ENCODE assay signal across 9 cellular contexts in the genomic region with DNA sequence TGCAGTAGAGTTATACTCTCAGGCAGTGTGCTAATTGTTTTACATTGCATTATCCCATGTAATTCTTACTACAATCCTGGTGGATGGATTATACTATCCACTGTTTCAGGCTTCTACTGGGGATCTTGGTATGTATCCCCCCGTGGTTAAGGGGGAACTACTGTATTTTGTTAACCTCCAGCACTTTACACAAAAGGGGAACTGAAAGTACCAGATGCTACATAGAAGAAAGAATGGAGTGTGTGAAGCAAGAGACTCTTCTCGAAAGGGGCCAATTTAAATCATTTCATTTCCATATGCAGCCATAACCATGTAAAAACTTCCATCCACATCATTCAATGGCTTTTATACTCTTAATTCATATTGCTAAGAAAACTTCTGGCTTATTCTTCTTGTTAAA.
A peak's percentile ranks its signal among the peaks of the same experiment; 100 is the strongest.
DNase-seq lines count a peak whose midpoint lies in the region; ATAC-seq lines count a peak whose summit lies in the region.
"Had no signal": no experiment of that assay in that cellular context is flagged by ENCODE, and none has a peak within 500 bp of the region (broad histone marks: within the 10 kb centered on the region; RNA-seq: fewer than 3 reads in every experiment).

No MANE protein-coding gene starts in this region.

- H3K27me3 Mint-ChIP-seq in stimulated activated naive CD8-positive, alpha-beta T cell treated with anti-CD3 and anti-CD28 coated beads, Interleukin-15, Interleukin-2, amounts not matched to agents 100 ng/mL and 50 ng/mL, for 24 hours = no peaks in the 10 kb centered on the region

- H3K36me3 Mint-ChIP-seq in stimulated activated naive CD8-positive, alpha-beta T cell treated with anti-CD3 and anti-CD28 coated beads, Interleukin-15, Interleukin-2, amounts not matched to agents 100 ng/mL and 50 ng/mL, for 24 hours (ENCODE audit: low read depth) = peaks cover 23% of the 10 kb centered on the region

- ATAC-seq in stimulated activated naive CD8-positive, alpha-beta T cell treated with anti-CD3 and anti-CD28 coated beads, Interleukin-15, Interleukin-2, amounts not matched to agents 100 U/mL and 50 U/mL, for 24 hours = no peak
- peak; percentile 97 for ATAC-seq in HG02973 (IDR thresholded peaks at IDR 0.05; ENCODE audit: unreplicated experiment)
- ATAC-seq: HCT116 had no signal

- H3K4me3 Mint-ChIP-seq in stimulated activated naive CD8-positive, alpha-beta T cell treated with anti-CD3 and anti-CD28 coated beads, Interleukin-15, Interleukin-2, amounts not matched to agents 100 ng/mL and 50 ng/mL, for 24 hours = no peak overlapping the region

- DNase-seq in stimulated activated naive CD8-positive, alpha-beta T cell treated with anti-CD3 and anti-CD28 coated beads, Interleukin-15, Interleukin-2, amounts not matched to agents 100 U/mL and 50 U/mL, for 24 hours = no peak
- DNase-seq in NOMO-1 (lab: John Stamatoyannopoulos, UW; ENCODE audit: unreplicated experiment in 2 of 2) (peak; percentile 76 to 97), COLO668 (lab: John Stamatoyannopoulos, UW; ENCODE audit: unreplicated experiment) (no peak), NCI-H1105 treated with DMSO at 0.1 percent for 48 hours (lab: John Stamatoyannopoulos, UW) (no peak), NCI-H2081 (lab: John Stamatoyannopoulos, UW) (no peak), NCI-H2171 treated with DMSO at 0.1 percent for 48 hours (lab: John Stamatoyannopoulos, UW) (no peak)

- peaks cover 29% of the 10 kb centered on the region for H3K4me1 Mint-ChIP-seq in stimulated activated naive CD8-positive, alpha-beta T cell treated with anti-CD3 and anti-CD28 coated beads, Interleukin-15, Interleukin-2, amounts not matched to agents 100 ng/mL and 50 ng/mL, for 24 hours (ENCODE audit: low read depth)

- H3K27ac Mint-ChIP-seq in stimulated activated naive CD8-positive, alpha-beta T cell treated with anti-CD3 and anti-CD28 coated beads, Interleukin-15, Interleukin-2, amounts not matched to agents 100 ng/mL and 50 ng/mL, for 24 hours = peak overlapping the region; percentile 3

- no peaks in the 10 kb centered on the region for H3K9me3 Mint-ChIP-seq in stimulated activated naive CD8-positive, alpha-beta T cell treated with anti-CD3 and anti-CD28 coated beads, Interleukin-15, Interleukin-2, amounts not matched to agents 100 ng/mL and 50 ng/mL, for 24 hours

Comparison
In these comparisons a context has a peak if more than half of its experiments do, and no peak if none do; other contexts are left out.
1. DNase-seq: peak in NOMO-1 (2 of 2); none in stimulated activated naive CD8-positive, alpha-beta T cell treated with anti-CD3 and anti-CD28 coated beads, Interleukin-15, Interleukin-2, amounts not matched to agents 100 U/mL and 50 U/mL, for 24 hours (single experiment), COLO668 (single experiment), NCI-H1105 treated with DMSO at 0.1 percent for 48 hours (single experiment), NCI-H2081 (0 of 2) and NCI-H2171 treated with DMSO at 0.1 percent for 48 hours (single experiment).